Comparison of ENCODE assay signal across 17 cellular contexts in the genomic region with DNA sequence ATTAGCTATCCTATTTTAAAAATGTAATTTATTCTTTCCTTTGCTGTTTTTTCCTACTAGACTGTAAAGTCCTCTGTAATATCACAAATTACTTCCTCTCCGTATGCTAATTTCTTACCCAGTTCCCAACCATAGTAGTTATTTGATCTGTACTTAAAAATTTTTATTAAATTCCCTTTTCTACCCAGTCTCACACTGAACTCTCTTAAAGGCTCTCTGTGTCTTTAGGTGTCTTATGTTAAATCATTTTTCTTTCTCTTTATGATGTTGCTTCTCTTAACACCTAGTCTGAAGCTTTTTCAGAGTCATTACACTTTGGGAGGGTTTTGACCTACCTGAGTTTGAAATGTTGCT.
"Had no signal": no experiment of that assay in that cellular context is flagged by ENCODE, and none has a peak within 500 bp of the region (broad histone marks: within the 10 kb centered on the region; RNA-seq: fewer than 3 reads in every experiment).

No MANE protein-coding gene starts in this region.

- H3K27me3 ChIP-seq: right lobe of liver, thyroid gland had no signal

- H3K4me1 ChIP-seq: left ventricle myocardium inferior, right lobe of liver, thyroid gland had no signal

- H3K36me3 ChIP-seq: left ventricle myocardium inferior, right lobe of liver, thyroid gland had no signal

- H3K9me3 ChIP-seq: right lobe of liver, thyroid gland had no signal

- H3K4me3 ChIP-seq: dorsolateral prefrontal cortex, left ventricle myocardium inferior, right lobe of liver, thyroid gland had no signal

- ATAC-seq: activated CD8-positive, alpha-beta T cell treated with anti-CD3 and anti-CD28 coated beads, Interleukin-2, amount 10 ng/mL, durations not matched to agents 7 days and 5 days; esophagus mucosa; right lobe of liver; stimulated activated effector memory CD8-positive, alpha-beta T cell treated with anti-CD3 and anti-CD28 coated beads, Interleukin-12 subunit alpha, Interleukin-12 subunit beta, amount 100 ng/mL, for 72 hours; WTC11 had no signal

- DNase-seq: activated CD4-positive, alpha-beta T cell treated with anti-CD3 and anti-CD28 coated beads for 48 hours; activated CD8-positive, alpha-beta memory T cell treated with anti-CD3 and anti-CD28 coated beads, Interleukin-2, amount 50 U/mL, for 4 hours; activated CD8-positive, alpha-beta T cell treated with anti-CD3 and anti-CD28 coated beads, Interleukin-2, amount 10 ng/mL, durations not matched to agents 7 days and 5 days; activated effector memory CD4-positive, alpha-beta T cell treated with anti-CD3 and anti-CD28 coated beads, Interleukin-2, amount 50 U/mL, for 16 hours; activated naive CD8-positive, alpha-beta T cell treated with anti-CD3 and anti-CD28 coated beads for 36 hours; activated T-cell treated with anti-CD3 and anti-CD28 coated beads, Interleukin-2, amount 50 U/mL, for 48 hours; aorta; dorsolateral prefrontal cortex; hypothalamus; left ventricle myocardium inferior; right lobe of liver; stimulated activated CD4-positive, alpha-beta T cell treated with anti-CD3 and anti-CD28 coated beads, Interleukin-2, amount 100 ng/mL, for 24 hours; T-helper 2 cell; thyroid gland had no signal

- H3K27ac ChIP-seq: dorsolateral prefrontal cortex, left ventricle myocardium inferior, right lobe of liver, thyroid gland had no signal
